ENCODE assay signal across 19 cellular contexts in genomic region chrX:1656379-1656778, GRCh38. TPM values are rescaled to one million over a fixed set of nuclear protein-coding genes. Genes with fewer than 3 reads are reported as not detected.
"Had no signal": no experiment of that assay in that cellular context is flagged by ENCODE, and none has a peak within 500 bp of the region (broad histone marks: within the 10 kb centered on the region; RNA-seq: fewer than 3 reads in every experiment).

No MANE protein-coding gene starts in this region.

- DNase-seq: activated B cell treated with CpG ODN at 0.5 μM for 24 hours; activated CD4-positive, alpha-beta T cell treated with anti-CD3 and anti-CD28 coated beads, Interleukin-2, amount 10 ng/mL, durations not matched to agents 24 days and 14 days; activated CD8-positive, alpha-beta memory T cell treated with anti-CD3 and anti-CD28 coated beads, Interleukin-2, amount 50 U/mL, for 48 hours; effector CD4-positive, alpha-beta T cell; gastrocnemius medialis; heart right ventricle; psoas muscle; right cardiac atrium; small intestine; stimulated activated CD4-positive, alpha-beta T cell treated with anti-CD3 and anti-CD28 coated beads, Interleukin-15, amount 100 ng/mL, for 24 hours; stimulated activated CD4-positive, alpha-beta T cell treated with anti-CD3 and anti-CD28 coated beads, Interleukin-2, amount 100 ng/mL, for 48 hours; stimulated activated naive CD8-positive, alpha-beta T cell treated with anti-CD3 and anti-CD28 coated beads, Interleukin-15, amount 100 ng/mL, for 72 hours; transverse colon; uterus had no signal

- H3K4me1 ChIP-seq: gastrocnemius medialis, psoas muscle, transverse colon, uterus had no signal

- H3K27ac ChIP-seq: gastrocnemius medialis, psoas muscle, suprapubic skin, uterus had no signal

- H3K27ac Mint-ChIP-seq: activated B cell treated with CpG ODN at 0.5 μM for 24 hours had no signal

- H3K9me3 ChIP-seq: gastrocnemius medialis, heart right ventricle, psoas muscle, suprapubic skin, transverse colon, uterus had no signal

- H3K27me3 ChIP-seq: gastrocnemius medialis, heart right ventricle, suprapubic skin, transverse colon, uterus had no signal

- H3K9me3 Mint-ChIP-seq: activated B cell treated with CpG ODN at 0.5 μM for 24 hours; activated CD4-positive, alpha-beta T cell treated with anti-CD3 and anti-CD28 coated beads, Interleukin-2, amount 10 ng/mL, durations not matched to agents 24 days and 14 days; memory B cell; stimulated activated naive CD8-positive, alpha-beta T cell treated with anti-CD3 and anti-CD28 coated beads, Interleukin-15, amount 100 ng/mL, for 72 hours had no signal

- H3K27me3 Mint-ChIP-seq: activated B cell treated with CpG ODN at 0.5 μM for 24 hours; activated CD4-positive, alpha-beta T cell treated with anti-CD3 and anti-CD28 coated beads, Interleukin-2, amount 10 ng/mL, durations not matched to agents 24 days and 14 days; memory B cell; stimulated activated naive CD8-positive, alpha-beta T cell treated with anti-CD3 and anti-CD28 coated beads, Interleukin-15, amount 100 ng/mL, for 72 hours had no signal

- H3K4me3 ChIP-seq: gastrocnemius medialis, heart right ventricle, psoas muscle, suprapubic skin, transverse colon, uterus had no signal

- ATAC-seq: esophagus mucosa; gastrocnemius medialis; heart right ventricle; psoas muscle; right cardiac atrium; stimulated activated naive CD8-positive, alpha-beta T cell treated with anti-CD3 and anti-CD28 coated beads, Interleukin-15, amount 100 ng/mL, for 72 hours had no signal

- H3K36me3 ChIP-seq: gastrocnemius medialis, heart right ventricle, suprapubic skin, transverse colon, uterus had no signal

- H3K4me3 Mint-ChIP-seq: activated B cell treated with CpG ODN at 0.5 μM for 24 hours had no signal

RNA-seq across cellular contexts. Expression of gene ASMT, which starts 41.5 kb away (rescaled TPM):
- total RNA-seq: esophagus mucosa, gastrocnemius medialis, heart right ventricle, liver, osteocyte, right cardiac atrium, transverse colon had no signal
- polyA plus RNA-seq: right cardiac atrium had no signal
